8 cellular contexts compared by ENCODE assay signal in the genomic region with DNA sequence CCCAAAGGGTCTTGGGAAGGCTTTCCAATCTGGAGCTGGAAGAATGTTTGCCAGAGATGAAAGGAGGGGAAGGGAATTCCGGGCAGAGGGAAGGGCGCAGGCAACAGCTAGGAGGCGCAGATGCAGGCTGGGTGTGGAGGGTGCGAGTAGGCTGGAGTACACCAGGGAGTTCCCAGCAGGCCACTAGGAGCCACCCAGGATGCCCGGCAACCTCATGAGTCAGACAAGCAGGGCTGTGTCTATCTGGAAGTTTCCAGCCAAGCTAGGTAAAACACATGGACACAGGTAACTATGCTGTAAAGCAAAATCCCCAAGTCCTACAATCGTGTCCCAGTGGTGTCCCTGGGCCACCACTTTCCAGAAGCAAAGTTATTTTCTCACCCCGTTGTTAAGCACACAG. TPM values are rescaled to one million over a fixed set of nuclear protein-coding genes. Genes with fewer than 3 reads are reported as not detected.
DNase-seq lines count a peak whose midpoint lies in the region; ATAC-seq, FAIRE-seq and TF ChIP-seq lines count a peak whose summit lies in the region.

No MANE protein-coding gene starts in this region.

- H3K27ac ChIP-seq in small intestine (ENCODE audit: low read depth in 1 of 2, low read length in 1 of 2): peak overlapping the region; percentile 95 to 99

- ATAC-seq in GM18511 (IDR thresholded peaks at IDR 0.05; ENCODE audit: unreplicated experiment) (no peak), GM21529 (IDR thresholded peaks at IDR 0.05; ENCODE audit: unreplicated experiment) (no peak)

- H3K36me3 ChIP-seq in small intestine (ENCODE audit: control insufficient read depth in 2 of 2, insufficient read depth in 2 of 2, low read length in 2 of 2): no peaks in the 10 kb centered on the region

- FAIRE-seq in small intestine (lab: Jason Lieb, UNC): no peak

- H3K27me3 ChIP-seq in small intestine (ENCODE audit: control insufficient read depth in 2 of 2, insufficient read depth in 2 of 2, low read length in 2 of 2): no peaks in the 10 kb centered on the region

- H3K4me3 ChIP-seq in fibroblast of the aortic adventitia (ENCODE audit: low read depth, low read length) (peak overlapping the region; percentile 87), small intestine (ENCODE audit: low read depth in 1 of 2, low read length in 2 of 2) (peak overlapping the region in 1 of 2 donors; percentile 80)

- no peaks in the 10 kb centered on the region for H3K9me3 ChIP-seq in small intestine (ENCODE audit: control insufficient read depth, low read depth)

- TF ChIP-seq CTCF in fibroblast of the aortic adventitia (IDR thresholded peaks at IDR 0.05; ENCODE audit: insufficient read depth, low read length): peak; percentile 28

- 6 to 49% (median 27%) methylated on average over 7 of the region's 7 CpGs for whole genome bisulfite sequencing in small intestine, 3 donors

- peaks cover 0 to 3% of the 10 kb centered on the region in 2 donors for H3K4me1 ChIP-seq in small intestine (ENCODE audit: control insufficient read depth in 2 of 2, insufficient read depth in 1 of 2, low read depth in 1 of 2, low read length in 1 of 2)

- peak; percentile 43 for DNase-seq in H4 (ENCODE audit: low spot score)
- peak; percentile 51 for DNase-seq in SK-N-DZ (ENCODE audit: low spot score)
- no peak for DNase-seq in fibroblast of the aortic adventitia (ENCODE audit: low read depth)
- DNase-seq in small intestine: peak; percentile 94
- DNase-seq in stimulated activated CD8-positive, alpha-beta memory T cell treated with anti-CD3 and anti-CD28 coated beads, Interleukin-4, amount 100 ng/mL, for 48 hours: no peak
- DNase-seq in stimulated activated CD4-positive, alpha-beta T cell treated with anti-CD3 and anti-CD28 coated beads, Interleukin-1b, Interleukin-23, amount 100 ng/mL, for 48 hours: no peak

RNA-seq across cellular contexts. Expression of a gene that starts 1.0 kb away (rescaled TPM):
- total RNA-seq in H4 (2014; rRNA removed; shearing (Covaris generic)): 34.2 and 53.1 TPM in 2 replicates
- polyA plus RNA-seq in SK-N-DZ (2014; cell fraction: cytosol; rRNA removed): 10.3 and 19.8 TPM in 2 replicates
- 6.2 and 8.9 TPM in 2 replicates for polyA plus RNA-seq in SK-N-DZ (2014; cell fraction: nucleus; rRNA removed)
- 105 and 178 TPM in 2 replicates for total RNA-seq in fibroblast of the aortic adventitia (ENCODE audit: low replicate concordance)
- 100 to 1,000 TPM; 455 to 503 (median 494) TPM for polyA plus RNA-seq in small intestine

RNA-seq across cellular contexts. Expression of a gene that starts 21.6 kb away (rescaled TPM):
- not detected in 2 replicates for total RNA-seq in H4 (2014; rRNA removed; shearing (Covaris generic))
- 0.30 TPM in 1 of 2 replicates, not detected in the other for polyA plus RNA-seq in SK-N-DZ (2014; cell fraction: cytosol; rRNA removed)
- not detected in 2 replicates for polyA plus RNA-seq in SK-N-DZ (2014; cell fraction: nucleus; rRNA removed)
- 0.09 TPM in 1 of 2 replicates, not detected in the other for total RNA-seq in fibroblast of the aortic adventitia (ENCODE audit: low replicate concordance)
- under 1 TPM in 1 of 3 donors, not detected in 2; 0.03 TPM for polyA plus RNA-seq in small intestine

Comparison
In these comparisons a context has a peak if more than half of its experiments do, and no peak if none do; other contexts are left out.
1. DNase-seq: peak in H4 (single experiment), SK-N-DZ (single experiment) and small intestine (single experiment); none in fibroblast of the aortic adventitia (single experiment), stimulated activated CD8-positive, alpha-beta memory T cell treated with anti-CD3 and anti-CD28 coated beads, Interleukin-4, amount 100 ng/mL, for 48 hours (single experiment) and stimulated activated CD4-positive, alpha-beta T cell treated with anti-CD3 and anti-CD28 coated beads, Interleukin-1b, Interleukin-23, amount 100 ng/mL, for 48 hours (single experiment).